1 cellular context compared by ENCODE assay signal in the genomic region with DNA sequence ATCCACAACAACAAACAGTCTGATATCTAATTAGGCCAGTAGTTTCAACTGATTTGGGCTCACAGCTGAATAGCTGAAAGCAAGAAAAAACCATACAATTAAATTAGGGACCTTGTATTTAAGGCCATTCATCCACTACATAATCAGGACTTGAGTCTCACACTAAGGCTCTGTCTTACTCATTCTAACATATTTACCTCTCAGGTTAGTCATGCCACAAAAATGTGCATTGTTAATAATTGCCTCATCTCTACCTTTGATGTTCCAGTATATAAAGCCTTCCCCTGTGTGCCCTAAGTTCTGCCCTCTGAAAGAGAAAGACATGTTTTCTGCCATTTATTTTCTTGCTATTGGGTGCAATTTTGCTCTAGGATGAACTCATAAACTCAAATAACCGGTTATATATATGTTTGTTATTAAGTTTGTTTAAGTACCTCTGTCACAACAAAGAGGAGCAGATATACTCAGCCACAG.
TF ChIP-seq lines count a peak whose summit lies in the region.

No MANE protein-coding gene starts in this region.

TF ChIP-seq in HEK293, 187 proteins besides CTCF, POLR2A, EP300 and RAD21 (continued from another document):
- TF ChIP-seq, protein P1, sequence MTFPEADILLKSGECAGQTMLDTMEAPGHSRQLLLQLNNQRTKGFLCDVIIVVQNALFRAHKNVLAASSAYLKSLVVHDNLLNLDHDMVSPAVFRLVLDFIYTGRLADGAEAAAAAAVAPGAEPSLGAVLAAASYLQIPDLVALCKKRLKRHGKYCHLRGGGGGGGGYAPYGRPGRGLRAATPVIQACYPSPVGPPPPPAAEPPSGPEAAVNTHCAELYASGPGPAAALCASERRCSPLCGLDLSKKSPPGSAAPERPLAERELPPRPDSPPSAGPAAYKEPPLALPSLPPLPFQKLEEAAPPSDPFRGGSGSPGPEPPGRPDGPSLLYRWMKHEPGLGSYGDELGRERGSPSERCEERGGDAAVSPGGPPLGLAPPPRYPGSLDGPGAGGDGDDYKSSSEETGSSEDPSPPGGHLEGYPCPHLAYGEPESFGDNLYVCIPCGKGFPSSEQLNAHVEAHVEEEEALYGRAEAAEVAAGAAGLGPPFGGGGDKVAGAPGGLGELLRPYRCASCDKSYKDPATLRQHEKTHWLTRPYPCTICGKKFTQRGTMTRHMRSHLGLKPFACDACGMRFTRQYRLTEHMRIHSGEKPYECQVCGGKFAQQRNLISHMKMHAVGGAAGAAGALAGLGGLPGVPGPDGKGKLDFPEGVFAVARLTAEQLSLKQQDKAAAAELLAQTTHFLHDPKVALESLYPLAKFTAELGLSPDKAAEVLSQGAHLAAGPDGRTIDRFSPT (tag by site-specific recombination; IDR thresholded peaks at IDR 0.05), result peak; percentile 56; the same call in 1 of the 2 replicates
- TF ChIP-seq, protein P2, sequence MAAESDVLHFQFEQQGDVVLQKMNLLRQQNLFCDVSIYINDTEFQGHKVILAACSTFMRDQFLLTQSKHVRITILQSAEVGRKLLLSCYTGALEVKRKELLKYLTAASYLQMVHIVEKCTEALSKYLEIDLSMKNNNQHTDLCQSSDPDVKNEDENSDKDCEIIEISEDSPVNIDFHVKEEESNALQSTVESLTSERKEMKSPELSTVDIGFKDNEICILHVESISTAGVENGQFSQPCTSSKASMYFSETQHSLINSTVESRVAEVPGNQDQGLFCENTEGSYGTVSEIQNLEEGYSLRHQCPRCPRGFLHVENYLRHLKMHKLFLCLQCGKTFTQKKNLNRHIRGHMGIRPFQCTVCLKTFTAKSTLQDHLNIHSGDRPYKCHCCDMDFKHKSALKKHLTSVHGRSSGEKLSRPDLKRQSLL (tag by site-specific recombination; IDR thresholded peaks at IDR 0.05), result no peak
- TF ChIP-seq, protein P3, sequence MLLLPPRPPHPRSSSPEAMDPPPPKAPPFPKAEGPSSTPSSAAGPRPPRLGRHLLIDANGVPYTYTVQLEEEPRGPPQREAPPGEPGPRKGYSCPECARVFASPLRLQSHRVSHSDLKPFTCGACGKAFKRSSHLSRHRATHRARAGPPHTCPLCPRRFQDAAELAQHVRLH (tag by site-specific recombination; IDR thresholded peaks at IDR 0.05), result no peak
- TF ChIP-seq KLF8 (tag by site-specific recombination; IDR thresholded peaks at IDR 0.05) (0 out of 2 replicates have a peak, but pooled peaks have one; percentile 48), ZSCAN16 (tag by site-specific recombination; IDR thresholded peaks at IDR 0.05) (no peak), PRDM1 (tag by site-specific recombination; IDR thresholded peaks at IDR 0.05) (peak; percentile 39; the same call in 1 of the 2 replicates), ZNF157 (tag by site-specific recombination; IDR thresholded peaks at IDR 0.05) (no peak), SP7 (tag by site-specific recombination; IDR thresholded peaks at IDR 0.05) (peak; percentile 93), ZNF354C (tag by site-specific recombination; IDR thresholded peaks at IDR 0.05; ENCODE audit: borderline replicate concordance, low read depth) (no peak), ZNF664 (tag by site-specific recombination; IDR thresholded peaks at IDR 0.05) (no peak), ZSCAN30 (tag by site-specific recombination; IDR thresholded peaks at IDR 0.05) (no peak), ZNF830 (tag by site-specific recombination; IDR thresholded peaks at IDR 0.05; ENCODE audit: low read depth) (no peak), ZNF600 (tag by site-specific recombination; IDR thresholded peaks at IDR 0.05) (peak; percentile 50; the same call in 1 of the 2 replicates), ZNF629 (tag by site-specific recombination; IDR thresholded peaks at IDR 0.05) (peak; percentile 59), ZNF239 (tag by site-specific recombination; IDR thresholded peaks at IDR 0.05) (no peak), MZF1 (tag by site-specific recombination; IDR thresholded peaks at IDR 0.05; ENCODE audit: borderline replicate concordance) (no peak), ZNF302 (tag by site-specific recombination; IDR thresholded peaks at IDR 0.05; ENCODE audit: low read depth) (no peak), ZNF530 (tag by site-specific recombination; IDR thresholded peaks at IDR 0.05; ENCODE audit: low read depth) (no peak), ZNF548 (tag by site-specific recombination; IDR thresholded peaks at IDR 0.05) (no peak), ZNF223 (tag by site-specific recombination; IDR thresholded peaks at IDR 0.05) (no peak)
- TF ChIP-seq, protein P4, sequence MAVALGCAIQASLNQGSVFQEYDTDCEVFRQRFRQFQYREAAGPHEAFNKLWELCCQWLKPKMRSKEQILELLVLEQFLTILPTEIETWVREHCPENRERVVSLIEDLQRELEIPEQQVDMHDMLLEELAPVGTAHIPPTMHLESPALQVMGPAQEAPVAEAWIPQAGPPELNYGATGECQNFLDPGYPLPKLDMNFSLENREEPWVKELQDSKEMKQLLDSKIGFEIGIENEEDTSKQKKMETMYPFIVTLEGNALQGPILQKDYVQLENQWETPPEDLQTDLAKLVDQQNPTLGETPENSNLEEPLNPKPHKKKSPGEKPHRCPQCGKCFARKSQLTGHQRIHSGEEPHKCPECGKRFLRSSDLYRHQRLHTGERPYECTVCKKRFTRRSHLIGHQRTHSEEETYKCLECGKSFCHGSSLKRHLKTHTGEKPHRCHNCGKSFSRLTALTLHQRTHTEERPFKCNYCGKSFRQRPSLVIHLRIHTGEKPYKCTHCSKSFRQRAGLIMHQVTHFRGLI (tag by site-specific recombination; IDR thresholded peaks at IDR 0.05), result no peak
- TF ChIP-seq, protein P5, sequence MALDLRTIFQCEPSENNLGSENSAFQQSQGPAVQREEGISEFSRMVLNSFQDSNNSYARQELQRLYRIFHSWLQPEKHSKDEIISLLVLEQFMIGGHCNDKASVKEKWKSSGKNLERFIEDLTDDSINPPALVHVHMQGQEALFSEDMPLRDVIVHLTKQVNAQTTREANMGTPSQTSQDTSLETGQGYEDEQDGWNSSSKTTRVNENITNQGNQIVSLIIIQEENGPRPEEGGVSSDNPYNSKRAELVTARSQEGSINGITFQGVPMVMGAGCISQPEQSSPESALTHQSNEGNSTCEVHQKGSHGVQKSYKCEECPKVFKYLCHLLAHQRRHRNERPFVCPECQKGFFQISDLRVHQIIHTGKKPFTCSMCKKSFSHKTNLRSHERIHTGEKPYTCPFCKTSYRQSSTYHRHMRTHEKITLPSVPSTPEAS (tag by site-specific recombination; IDR thresholded peaks at IDR 0.05), result no peak
- TF ChIP-seq, protein P6, sequence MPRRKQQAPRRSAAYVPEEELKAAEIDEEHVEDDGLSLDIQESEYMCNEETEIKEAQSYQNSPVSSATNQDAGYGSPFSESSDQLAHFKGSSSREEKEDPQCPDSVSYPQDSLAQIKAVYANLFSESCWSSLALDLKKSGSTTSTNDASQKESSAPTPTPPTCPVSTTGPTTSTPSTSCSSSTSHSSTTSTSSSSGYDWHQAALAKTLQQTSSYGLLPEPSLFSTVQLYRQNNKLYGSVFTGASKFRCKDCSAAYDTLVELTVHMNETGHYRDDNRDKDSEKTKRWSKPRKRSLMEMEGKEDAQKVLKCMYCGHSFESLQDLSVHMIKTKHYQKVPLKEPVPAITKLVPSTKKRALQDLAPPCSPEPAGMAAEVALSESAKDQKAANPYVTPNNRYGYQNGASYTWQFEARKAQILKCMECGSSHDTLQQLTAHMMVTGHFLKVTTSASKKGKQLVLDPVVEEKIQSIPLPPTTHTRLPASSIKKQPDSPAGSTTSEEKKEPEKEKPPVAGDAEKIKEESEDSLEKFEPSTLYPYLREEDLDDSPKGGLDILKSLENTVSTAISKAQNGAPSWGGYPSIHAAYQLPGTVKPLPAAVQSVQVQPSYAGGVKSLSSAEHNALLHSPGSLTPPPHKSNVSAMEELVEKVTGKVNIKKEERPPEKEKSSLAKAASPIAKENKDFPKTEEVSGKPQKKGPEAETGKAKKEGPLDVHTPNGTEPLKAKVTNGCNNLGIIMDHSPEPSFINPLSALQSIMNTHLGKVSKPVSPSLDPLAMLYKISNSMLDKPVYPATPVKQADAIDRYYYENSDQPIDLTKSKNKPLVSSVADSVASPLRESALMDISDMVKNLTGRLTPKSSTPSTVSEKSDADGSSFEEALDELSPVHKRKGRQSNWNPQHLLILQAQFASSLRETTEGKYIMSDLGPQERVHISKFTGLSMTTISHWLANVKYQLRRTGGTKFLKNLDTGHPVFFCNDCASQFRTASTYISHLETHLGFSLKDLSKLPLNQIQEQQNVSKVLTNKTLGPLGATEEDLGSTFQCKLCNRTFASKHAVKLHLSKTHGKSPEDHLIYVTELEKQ (tag by site-specific recombination; IDR thresholded peaks at IDR 0.05; ENCODE audit: borderline replicate concordance), result peak; percentile 61; the same call in 1 of the 2 replicates
- TF ChIP-seq, protein P7, sequence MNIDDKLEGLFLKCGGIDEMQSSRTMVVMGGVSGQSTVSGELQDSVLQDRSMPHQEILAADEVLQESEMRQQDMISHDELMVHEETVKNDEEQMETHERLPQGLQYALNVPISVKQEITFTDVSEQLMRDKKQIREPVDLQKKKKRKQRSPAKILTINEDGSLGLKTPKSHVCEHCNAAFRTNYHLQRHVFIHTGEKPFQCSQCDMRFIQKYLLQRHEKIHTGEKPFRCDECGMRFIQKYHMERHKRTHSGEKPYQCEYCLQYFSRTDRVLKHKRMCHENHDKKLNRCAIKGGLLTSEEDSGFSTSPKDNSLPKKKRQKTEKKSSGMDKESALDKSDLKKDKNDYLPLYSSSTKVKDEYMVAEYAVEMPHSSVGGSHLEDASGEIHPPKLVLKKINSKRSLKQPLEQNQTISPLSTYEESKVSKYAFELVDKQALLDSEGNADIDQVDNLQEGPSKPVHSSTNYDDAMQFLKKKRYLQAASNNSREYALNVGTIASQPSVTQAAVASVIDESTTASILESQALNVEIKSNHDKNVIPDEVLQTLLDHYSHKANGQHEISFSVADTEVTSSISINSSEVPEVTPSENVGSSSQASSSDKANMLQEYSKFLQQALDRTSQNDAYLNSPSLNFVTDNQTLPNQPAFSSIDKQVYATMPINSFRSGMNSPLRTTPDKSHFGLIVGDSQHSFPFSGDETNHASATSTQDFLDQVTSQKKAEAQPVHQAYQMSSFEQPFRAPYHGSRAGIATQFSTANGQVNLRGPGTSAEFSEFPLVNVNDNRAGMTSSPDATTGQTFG (tag by site-specific recombination; IDR thresholded peaks at IDR 0.05; ENCODE audit: borderline replicate concordance), result no peak
- TF ChIP-seq, protein P8, sequence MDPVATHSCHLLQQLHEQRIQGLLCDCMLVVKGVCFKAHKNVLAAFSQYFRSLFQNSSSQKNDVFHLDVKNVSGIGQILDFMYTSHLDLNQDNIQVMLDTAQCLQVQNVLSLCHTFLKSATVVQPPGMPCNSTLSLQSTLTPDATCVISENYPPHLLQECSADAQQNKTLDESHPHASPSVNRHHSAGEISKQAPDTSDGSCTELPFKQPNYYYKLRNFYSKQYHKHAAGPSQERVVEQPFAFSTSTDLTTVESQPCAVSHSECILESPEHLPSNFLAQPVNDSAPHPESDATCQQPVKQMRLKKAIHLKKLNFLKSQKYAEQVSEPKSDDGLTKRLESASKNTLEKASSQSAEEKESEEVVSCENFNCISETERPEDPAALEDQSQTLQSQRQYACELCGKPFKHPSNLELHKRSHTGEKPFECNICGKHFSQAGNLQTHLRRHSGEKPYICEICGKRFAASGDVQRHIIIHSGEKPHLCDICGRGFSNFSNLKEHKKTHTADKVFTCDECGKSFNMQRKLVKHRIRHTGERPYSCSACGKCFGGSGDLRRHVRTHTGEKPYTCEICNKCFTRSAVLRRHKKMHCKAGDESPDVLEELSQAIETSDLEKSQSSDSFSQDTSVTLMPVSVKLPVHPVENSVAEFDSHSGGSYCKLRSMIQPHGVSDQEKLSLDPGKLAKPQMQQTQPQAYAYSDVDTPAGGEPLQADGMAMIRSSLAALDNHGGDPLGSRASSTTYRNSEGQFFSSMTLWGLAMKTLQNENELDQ (tag by site-specific recombination; IDR thresholded peaks at IDR 0.05; ENCODE audit: low read depth), result no peak
